ENCODE assay signal across 9 cellular contexts in the genomic region with DNA sequence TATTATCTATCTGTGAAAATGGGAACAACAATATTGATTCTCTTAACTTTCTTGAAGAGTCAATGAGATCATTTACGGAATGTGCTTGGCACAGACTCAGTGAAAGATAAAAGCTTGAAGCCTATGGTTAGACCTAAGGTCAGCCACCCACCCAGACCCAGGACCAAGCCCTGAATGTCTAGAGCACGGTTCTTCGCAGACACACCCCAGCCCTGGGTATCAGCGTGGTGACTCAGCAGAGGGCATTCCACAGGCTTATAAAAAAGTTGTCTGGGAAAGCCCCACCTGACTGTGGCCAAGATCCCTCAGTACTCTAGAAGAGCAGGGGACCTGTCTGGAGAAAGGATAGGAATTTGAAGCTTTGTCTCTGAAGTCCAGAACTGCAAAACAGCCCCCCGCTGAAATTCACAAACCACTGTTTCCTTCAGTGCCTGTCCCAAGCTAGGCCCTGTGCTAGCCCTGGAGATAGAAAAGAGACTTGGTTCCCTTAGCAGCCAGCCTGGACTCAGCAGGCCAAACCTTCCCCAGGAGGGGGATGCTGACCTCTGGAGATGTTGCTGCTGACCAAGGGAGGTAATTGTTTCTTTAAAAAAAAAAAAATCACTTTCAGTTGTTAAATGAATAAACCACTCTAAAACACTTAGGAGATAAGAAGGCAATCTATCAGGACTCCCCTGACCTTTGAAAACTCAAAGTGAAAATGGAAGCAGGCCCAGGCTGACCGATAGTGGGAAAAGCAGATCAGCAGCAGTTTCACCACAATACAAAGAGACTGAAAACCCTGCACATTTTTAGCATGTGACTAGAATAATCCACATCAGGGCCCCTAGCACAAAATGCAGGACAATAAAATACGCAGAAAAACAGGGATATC.
A peak's percentile ranks its signal among the peaks of the same experiment; 100 is the strongest.
DNase-seq lines count a peak whose midpoint lies in the region; ATAC-seq and TF ChIP-seq lines count a peak whose summit lies in the region.
"Had no signal": no experiment of that assay in that cellular context is flagged by ENCODE, and none has a peak within 500 bp of the region (broad histone marks: within the 10 kb centered on the region; RNA-seq: fewer than 3 reads in every experiment).

No MANE protein-coding gene starts in this region.

- WGBS in right lobe of liver (ENCODE audit: insufficient coverage, low coverage, low lambda C conversion rate, missing lambda C conversion rate), result 35% methylated on average over 5 of the region's 7 CpGs

- no peaks in the 10 kb centered on the region for H3K36me3 ChIP-seq in right lobe of liver

- H3K36me3 Mint-ChIP-seq in activated T-helper 17 cell treated with anti-CD3 and anti-CD28 coated beads, Interleukin-2, amount 50 U/mL, for 72 hours (ENCODE audit: low read depth), result no peaks in the 10 kb centered on the region

- intact Hi-C loops in right lobe of liver (cut with DNase I), result no loop called here

- no peak for TF ChIP-seq POLR2A in right lobe of liver (IDR thresholded peaks at IDR 0.05)

- H3K4me1 Mint-ChIP-seq in activated T-helper 17 cell treated with anti-CD3 and anti-CD28 coated beads, Interleukin-2, amount 50 U/mL, for 72 hours, result peaks cover 39% of the 10 kb centered on the region

- no peaks in the 10 kb centered on the region for H3K27me3 ChIP-seq in right lobe of liver

- H3K4me3 Mint-ChIP-seq in activated T-helper 17 cell treated with anti-CD3 and anti-CD28 coated beads, Interleukin-2, amount 50 U/mL, for 72 hours, result peak overlapping the region; percentile 55

- no peaks in the 10 kb centered on the region for H3K9me3 ChIP-seq in right lobe of liver

- DNase-seq in GM13976 (ENCODE audit: low spot score), result peak; percentile 73
- peak in 2 of 3 donors; percentile 52 to 60 for DNase-seq in right lobe of liver
- no peak for DNase-seq in SK-N-DZ (ENCODE audit: low spot score)
- no peak for DNase-seq in NCI-H2029 (lab: John Stamatoyannopoulos, UW)
- DNase-seq in NK-92 treated with Interleukin-12 subunit alpha and Interleukin-12 subunit beta, amount 100 ng/mL, for 24 hours (lab: John Stamatoyannopoulos, UW), result no peak

- no peaks in the 10 kb centered on the region for H3K27me3 Mint-ChIP-seq in activated T-helper 17 cell treated with anti-CD3 and anti-CD28 coated beads, Interleukin-2, amount 50 U/mL, for 72 hours

- H3K9me3 Mint-ChIP-seq in activated T-helper 17 cell treated with anti-CD3 and anti-CD28 coated beads, Interleukin-2, amount 50 U/mL, for 72 hours, result no peaks in the 10 kb centered on the region

- TF ChIP-seq CTCF in GM13976 (IDR thresholded peaks at IDR 0.05; ENCODE audit: borderline replicate concordance, control extremely low read depth, extremely low read depth, insufficient read depth, missing control alignments) (no peak), right lobe of liver (IDR thresholded peaks at IDR 0.05) (no peak)

- H3K4me1 ChIP-seq in right lobe of liver, result peaks cover 0 to 23% (median 10%) of the 10 kb centered on the region in 4 donors
- H3K4me1 ChIP-seq: parathyroid adenoma had no signal

- peak; percentile 78 for ATAC-seq in GM21526 (IDR thresholded peaks at IDR 0.05; ENCODE audit: low FRiP score, unreplicated experiment)
- ATAC-seq in HG03575 (IDR thresholded peaks at IDR 0.05; ENCODE audit: extremely low read depth, insufficient number of reproducible peaks, low FRiP score, unreplicated experiment), result peak; percentile 65
- peak; percentile 79 for ATAC-seq in activated T-helper 17 cell treated with anti-CD3 and anti-CD28 coated beads, Interleukin-2, amount 50 U/mL, for 72 hours (replicated peaks)
- peak; percentile 78 to 93 (median 88) for ATAC-seq in right lobe of liver

- H3K4me3 ChIP-seq in right lobe of liver, result no peak overlapping the region

- in situ Hi-C loops in GM13976 (cut with MboI; ENCODE audit: low sequenced_read_pairs, unreplicated experiment), result no loop called here

- H3K27ac ChIP-seq in right lobe of liver, result peak overlapping the region; percentile 36 to 68 (median 60)
- H3K27ac ChIP-seq: parathyroid adenoma had no signal

- peak overlapping the region; percentile 63 for H3K27ac Mint-ChIP-seq in activated T-helper 17 cell treated with anti-CD3 and anti-CD28 coated beads, Interleukin-2, amount 50 U/mL, for 72 hours

Comparison
In these comparisons a context has a peak if more than half of its experiments do, and no peak if none do; other contexts are left out.
1. DNase-seq: peak in GM13976 (single experiment) and right lobe of liver (2 of 3); none in SK-N-DZ (single experiment), NCI-H2029 (single experiment) and NK-92 treated with Interleukin-12 subunit alpha and Interleukin-12 subunit beta, amount 100 ng/mL, for 24 hours (single experiment).
2. Peak in every context shown above with its lines, with median percentiles within 50 percentile points of each other: ATAC-seq.